8 cellular contexts compared by ENCODE assay signal in the genomic region with DNA sequence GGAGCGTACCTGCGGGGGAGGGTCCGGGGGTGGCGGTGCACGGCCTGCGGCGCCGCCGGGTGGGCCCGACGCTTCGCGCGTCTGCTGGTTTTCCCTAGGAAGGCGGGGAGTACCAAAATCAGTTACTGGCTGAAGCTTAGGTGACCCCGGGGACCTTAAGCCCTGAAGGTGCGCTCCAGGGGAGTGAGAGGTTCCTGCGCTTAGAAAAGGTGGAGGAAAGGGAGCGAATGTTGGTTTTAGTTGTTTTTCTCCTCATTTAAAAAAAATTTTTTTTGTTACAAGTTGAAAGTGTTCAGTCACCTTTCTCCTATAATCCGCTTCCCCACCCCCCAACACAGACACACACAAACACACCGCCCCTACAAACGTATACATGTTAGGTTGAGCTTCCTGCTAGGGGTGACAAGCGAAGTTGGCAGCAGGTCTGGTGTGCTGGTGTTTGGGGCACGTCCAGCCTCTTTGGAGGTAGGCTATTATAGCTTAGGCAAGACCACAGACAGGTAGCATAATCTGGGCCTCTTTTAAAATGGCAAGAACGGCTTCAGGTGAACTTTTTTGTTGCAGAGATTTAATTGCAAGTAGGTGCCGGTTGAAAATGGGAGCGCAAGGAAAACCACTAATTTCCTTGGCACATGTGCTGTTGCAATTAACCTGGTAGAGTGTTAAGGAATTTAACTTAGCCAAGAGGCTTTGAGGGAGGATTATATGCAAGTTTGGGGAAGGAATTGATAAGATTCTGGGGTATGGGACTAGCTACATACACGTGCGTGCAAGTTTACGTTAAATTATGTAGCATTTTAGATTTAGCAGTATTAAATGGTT. TPM values are rescaled to one million over a fixed set of nuclear protein-coding genes. Genes with fewer than 3 reads are reported as not detected.
DNase-seq lines count a peak whose midpoint lies in the region; ATAC-seq and FAIRE-seq lines count a peak whose summit lies in the region.

No MANE protein-coding gene starts in this region.

- in situ Hi-C loops in Caki2 (cut with HindIII; ENCODE audit: low pct_unique_long_range_greater_than_20kb, low sequenced_read_pairs), result no loop called here

- peak overlapping the region; percentile 93 for H2AFZ ChIP-seq in neuron (ENCODE audit: low read depth, low read length)

- H3K9me3 ChIP-seq in neuron (ENCODE audit: low read length), result no peaks in the 10 kb centered on the region

- ATAC-seq in GM21786 (IDR thresholded peaks at IDR 0.05; ENCODE audit: unreplicated experiment) (peak; percentile 19), esophagus mucosa (peak; percentile 33), GM18873 (IDR thresholded peaks at IDR 0.05; ENCODE audit: low FRiP score, unreplicated experiment) (no peak)

- no peak for FAIRE-seq in urothelium cell line (lab: Jason Lieb, UNC)

- DNase-seq in Caki2 (ENCODE audit: low read depth) (peak; percentile 59), NCI-H2227 treated with DMSO at 0.1 percent for 48 hours (lab: John Stamatoyannopoulos, UW) (peak; percentile 29), activated T-cell treated with anti-CD3 and anti-CD28 coated beads for 1 hour (ENCODE audit: low read depth) (peak; percentile 38), urothelium cell line (ENCODE audit: low spot score) (peak; percentile 44)

- H3K36me3 ChIP-seq in neuron (ENCODE audit: insufficient read depth, low read length), result no peaks in the 10 kb centered on the region

- peaks cover 59% of the 10 kb centered on the region for H3K4me1 ChIP-seq in neuron (ENCODE audit: insufficient read depth, low read length)

- H3K4me3 ChIP-seq in neuron (ENCODE audit: low read length), result peak overlapping the region; percentile 62

- H3K27me3 ChIP-seq in neuron (ENCODE audit: insufficient read depth, low read length), result no peaks in the 10 kb centered on the region

RNA-seq across cellular contexts. Expression of a gene that starts 0.9 kb away (rescaled TPM):
- total RNA-seq in Caki2 (2014; rRNA removed; shearing (Covaris generic); ENCODE audit: low replicate concordance), result 110 and 342 TPM in 2 replicates
- 40.3 TPM for total RNA-seq in esophagus mucosa
